23 cellular contexts compared by ENCODE assay signal in the genomic region with DNA sequence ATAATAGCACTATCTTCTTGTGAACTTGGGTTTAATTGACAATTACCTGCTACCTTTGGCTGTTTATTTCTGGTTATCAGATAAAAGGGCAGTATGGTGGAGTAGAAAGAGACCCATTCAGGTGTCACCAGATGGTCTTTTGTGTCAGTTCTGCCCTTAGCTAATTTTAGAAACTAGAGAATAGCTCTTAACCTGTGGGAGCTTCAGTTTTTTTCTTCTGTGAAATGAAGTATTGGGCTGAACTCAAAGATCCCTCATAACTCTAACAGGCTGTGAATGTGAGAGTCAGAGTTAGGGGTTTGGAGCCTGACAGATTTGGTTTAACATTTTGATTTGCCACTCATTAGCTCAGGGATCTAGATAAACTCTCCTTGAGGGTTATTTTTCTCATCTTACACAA.
DNase-seq lines count a peak whose midpoint lies in the region; ATAC-seq and TF ChIP-seq lines count a peak whose summit lies in the region.
"Had no signal": no experiment of that assay in that cellular context is flagged by ENCODE, and none has a peak within 500 bp of the region (broad histone marks: within the 10 kb centered on the region; RNA-seq: fewer than 3 reads in every experiment).

No MANE protein-coding gene starts in this region.

- H3K4me1 ChIP-seq in PC-9 (replicated peaks; ENCODE audit: insufficient read depth) (no peaks in the 10 kb centered on the region), upper lobe of left lung (no peaks in the 10 kb centered on the region)
- H3K4me1 ChIP-seq: BE2C had no signal

- no peak for TF ChIP-seq POLR2A in lower leg skin (IDR thresholded peaks at IDR 0.05)
- TF ChIP-seq POLR2A in upper lobe of left lung (IDR thresholded peaks at IDR 0.05), result no peak

- intact Hi-C loops in lower leg skin (cut with DNase I; ENCODE audit: low total_unique reads) (no loop called here), PC-9 (cut with micrococcal nuclease; ENCODE audit: unreplicated experiment) (no loop called here)

- no peaks in the 10 kb centered on the region for H3K79me2 ChIP-seq in PC-9 (ENCODE audit: low read depth)

- H3K27me3 ChIP-seq in PC-9 (ENCODE audit: insufficient read depth, low read depth) (no peaks in the 10 kb centered on the region), upper lobe of left lung (no peaks in the 10 kb centered on the region)
- H3K27me3 ChIP-seq: BE2C had no signal

- H3K9me2 ChIP-seq in PC-9 (ENCODE audit: insufficient read depth), result no peaks in the 10 kb centered on the region
- H3K9me2 ChIP-seq: SK-N-SH had no signal

- no peak for TF ChIP-seq EP300 in upper lobe of left lung (IDR thresholded peaks at IDR 0.05)

- no peak overlapping the region for H3K4me3 Mint-ChIP-seq in stimulated activated memory B cell treated with anti-CD40 and anti-IgM and Interleukin-4, amounts not matched to agents 10 μg/mL and 1 μg/mL and 100 μg/mL, for 72 hours
- H3K4me3 Mint-ChIP-seq: T-helper 1 cell treated with Interleukin-12 subunit alpha and Interleukin-12 subunit beta and Interleukin-4 antibody, amounts not matched to agents 30 μg/mL and 1 μg/mL, for 36 hours had no signal

- no peaks in the 10 kb centered on the region for H3F3A ChIP-seq in PC-9 (ENCODE audit: insufficient read depth, low read depth)

- H4K20me1 ChIP-seq in PC-9 (ENCODE audit: insufficient read depth), result no peaks in the 10 kb centered on the region

- H3K27ac ChIP-seq in PC-9 (no peak overlapping the region), upper lobe of left lung (no peak overlapping the region)

- POLR2A ChIA-PET in PC-9 (lab: Charles Lee; ENCODE audit: unreplicated experiment), result no interaction called here

- CTCF ChIA-PET in PC-9 (lab: Charles Lee), result no interaction called here

- peak overlapping the region; percentile 60 for H3K27ac Mint-ChIP-seq in stimulated activated memory B cell treated with anti-CD40 and anti-IgM and Interleukin-4, amounts not matched to agents 10 μg/mL and 1 μg/mL and 100 μg/mL, for 72 hours
- H3K27ac Mint-ChIP-seq: T-helper 1 cell treated with Interleukin-12 subunit alpha and Interleukin-12 subunit beta and Interleukin-4 antibody, amounts not matched to agents 30 μg/mL and 1 μg/mL, for 36 hours had no signal

- H3K4me3 ChIP-seq in lower leg skin (ENCODE audit: low read depth, poor library complexity, severe bottlenecking) (no peak overlapping the region), PC-9 (no peak overlapping the region), upper lobe of left lung (no peak overlapping the region)

- H3K4me1 Mint-ChIP-seq in stimulated activated memory B cell treated with anti-CD40 and anti-IgM and Interleukin-4, amounts not matched to agents 10 μg/mL and 1 μg/mL and 100 μg/mL, for 72 hours, result peaks cover 7% of the 10 kb centered on the region

- TF ChIP-seq CTCF in lower leg skin (IDR thresholded peaks at IDR 0.05), result no peak
- TF ChIP-seq CTCF in PC-9 (conservative IDR thresholded peaks at IDR 0.05), result no peak
- no peak for TF ChIP-seq CTCF in upper lobe of left lung (IDR thresholded peaks at IDR 0.05)

- DNase-seq in NCI-H2227 (lab: John Stamatoyannopoulos, UW; ENCODE audit: unreplicated experiment) (peak; percentile 27), NCI-H2227 treated with DMSO at 0.1 percent for 48 hours (lab: John Stamatoyannopoulos, UW) (no peak), NCI-H2171 (lab: John Stamatoyannopoulos, UW) (peak; percentile 2), lower leg skin (ENCODE audit: low spot score in 2 of 2) (no peak), PC-9 (no peak), upper lobe of left lung (no peak)
- DNase-seq: 8988T, ACHN, BE2C, Kasumi-1, MV-4-11, NCI-H1105, NCI-H1436 treated with DMSO at 0.1 percent for 48 hours, NCI-H2029, NCI-H446, NCI-H526, OCI-M1, SK-N-SH, SW 1271 had no signal

- H3K9me3 ChIP-seq in PC-9 (ENCODE audit: insufficient read depth, low read depth), result no peaks in the 10 kb centered on the region
- H3K9me3 ChIP-seq in upper lobe of left lung, result no peaks in the 10 kb centered on the region
- H3K9me3 ChIP-seq: BE2C, SK-N-SH had no signal

- peak; percentile 48 for ATAC-seq in HG02852 (IDR thresholded peaks at IDR 0.05; ENCODE audit: unreplicated experiment)
- no peak for ATAC-seq in stimulated activated memory B cell treated with anti-CD40 and anti-IgM and Interleukin-4, amounts not matched to agents 10 μg/mL and 1 μg/mL and 100 μg/mL, for 72 hours
- ATAC-seq in upper lobe of left lung (ENCODE audit: low FRiP score in 2 of 2), result no peak
- ATAC-seq: HepG2 had no signal

- H3K36me3 Mint-ChIP-seq in stimulated activated memory B cell treated with anti-CD40 and anti-IgM and Interleukin-4, amounts not matched to agents 10 μg/mL and 1 μg/mL and 100 μg/mL, for 72 hours, result peaks cover 6% of the 10 kb centered on the region

- H3K36me3 ChIP-seq in PC-9 (ENCODE audit: low read depth) (no peaks in the 10 kb centered on the region), upper lobe of left lung (no peaks in the 10 kb centered on the region)
- H3K36me3 ChIP-seq: BE2C had no signal

- no peak overlapping the region for H2AFZ ChIP-seq in PC-9

- peaks cover 6% of the 10 kb centered on the region for H3K9me3 Mint-ChIP-seq in stimulated activated memory B cell treated with anti-CD40 and anti-IgM and Interleukin-4, amounts not matched to agents 10 μg/mL and 1 μg/mL and 100 μg/mL, for 72 hours

- no peak overlapping the region for H3K4me2 ChIP-seq in PC-9
- H3K4me2 ChIP-seq: SK-N-SH had no signal

- BruUV-seq in PC-9 (replicated peaks; lab: Mats Ljungman, UMichigan), result no TSS peak

- H3K27me3 Mint-ChIP-seq in stimulated activated memory B cell treated with anti-CD40 and anti-IgM and Interleukin-4, amounts not matched to agents 10 μg/mL and 1 μg/mL and 100 μg/mL, for 72 hours, result no peaks in the 10 kb centered on the region

Comparison
In these comparisons a context has a peak if more than half of its experiments do, and no peak if none do; other contexts are left out.
1. DNase-seq: peak in NCI-H2227 (single experiment) and NCI-H2171 (single experiment); none in NCI-H2227 treated with DMSO at 0.1 percent for 48 hours (single experiment), lower leg skin (0 of 2), PC-9 (0 of 2) and upper lobe of left lung (0 of 2).